ENCODE assay signal across 1 cellular context in the genomic region with DNA sequence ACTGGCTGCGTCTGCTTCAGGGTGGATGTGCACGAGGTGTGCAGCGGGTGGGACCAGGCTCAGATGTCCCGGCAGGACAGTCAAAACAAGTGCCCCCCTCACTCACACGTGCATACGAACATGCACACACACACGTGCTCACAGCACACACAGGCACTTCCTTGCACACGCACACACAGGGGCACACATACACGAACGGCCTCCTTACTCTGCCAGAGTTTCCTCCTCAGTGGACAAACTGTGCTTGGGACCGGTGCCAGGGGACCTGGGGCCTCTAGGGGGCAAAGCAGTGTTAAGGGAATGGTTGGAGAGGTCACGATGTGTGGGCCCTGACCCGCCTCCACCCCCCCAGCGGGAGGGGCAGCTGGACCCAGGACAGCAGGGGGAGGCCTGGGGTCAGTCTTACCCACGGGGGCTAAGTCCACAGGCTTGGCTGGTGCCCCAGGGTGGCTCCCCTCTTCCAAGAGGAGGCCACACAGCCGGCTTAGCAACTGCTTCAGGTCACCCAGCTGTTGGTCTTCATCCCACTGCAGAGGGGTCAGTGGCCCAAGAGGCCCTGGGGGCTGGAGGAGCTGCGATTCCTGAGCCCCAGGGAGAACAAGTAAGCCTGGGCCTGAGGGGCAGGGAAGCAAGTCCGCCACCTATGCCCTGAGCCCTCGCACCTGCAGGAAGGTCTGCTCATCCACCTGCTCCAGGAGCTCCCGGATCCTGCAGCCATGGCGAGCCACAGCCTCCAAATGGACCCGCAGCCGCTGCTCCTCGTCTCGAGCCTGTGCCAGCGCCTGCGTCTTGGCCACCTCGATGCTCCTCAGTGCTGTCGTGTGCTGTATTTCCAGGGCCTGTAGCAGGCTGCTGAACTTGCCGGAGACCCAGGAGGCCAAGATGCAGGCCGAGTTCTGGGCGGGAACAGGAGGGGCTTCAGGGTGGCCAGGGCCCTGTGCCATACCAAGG.
TF ChIP-seq lines count a peak whose summit lies in the region.

No MANE protein-coding gene starts in this region.

TF ChIP-seq in HepG2, 621 proteins besides CTCF, POLR2A, EP300 and RAD21 (continued from another document and continues in another):
- TF ChIP-seq, protein P1, sequence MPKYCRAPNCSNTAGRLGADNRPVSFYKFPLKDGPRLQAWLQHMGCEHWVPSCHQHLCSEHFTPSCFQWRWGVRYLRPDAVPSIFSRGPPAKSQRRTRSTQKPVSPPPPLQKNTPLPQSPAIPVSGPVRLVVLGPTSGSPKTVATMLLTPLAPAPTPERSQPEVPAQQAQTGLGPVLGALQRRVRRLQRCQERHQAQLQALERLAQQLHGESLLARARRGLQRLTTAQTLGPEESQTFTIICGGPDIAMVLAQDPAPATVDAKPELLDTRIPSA (CRISPR knock-in tag; IDR thresholded peaks at IDR 0.05; ENCODE audit: borderline replicate concordance): no peak
- TF ChIP-seq ELF3 (CRISPR knock-in tag; IDR thresholded peaks at IDR 0.05): peak; percentile 44; the same call in 1 of the 2 replicates
- TF ChIP-seq ZNF761 (CRISPR knock-in tag; conservative IDR thresholded peaks at IDR 0.05): peak; percentile 50; the same call in 1 of the 2 replicates
- TF ChIP-seq GATAD2A (CRISPR knock-in tag; IDR thresholded peaks at IDR 0.05): peak; percentile 84
- peak; percentile 90 for TF ChIP-seq HNF4G (IDR thresholded peaks at IDR 0.05; ENCODE audit: borderline replicate concordance, low read depth, low read length)
- peak; percentile 80 for TF ChIP-seq HNF4G (CRISPR knock-in tag; IDR thresholded peaks at IDR 0.05; ENCODE audit: borderline replicate concordance, low read depth)
- TF ChIP-seq, protein P2, sequence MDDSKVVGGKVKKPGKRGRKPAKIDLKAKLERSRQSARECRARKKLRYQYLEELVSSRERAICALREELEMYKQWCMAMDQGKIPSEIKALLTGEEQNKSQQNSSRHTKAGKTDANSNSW (CRISPR knock-in tag; IDR thresholded peaks at IDR 0.05; ENCODE audit: borderline replicate concordance): no peak
- no peak for TF ChIP-seq SMYD3 (CRISPR knock-in tag; IDR thresholded peaks at IDR 0.05)
- TF ChIP-seq NFIB (CRISPR knock-in tag; IDR thresholded peaks at IDR 0.05; ENCODE audit: borderline replicate concordance): peak; percentile 80
- no peak for TF ChIP-seq TCF7L2 (IDR thresholded peaks at IDR 0.05; ENCODE audit: low read depth, low read length)
- peak; percentile 75; the same call in 1 of the 2 replicates for TF ChIP-seq ZNF335 (CRISPR knock-in tag; IDR thresholded peaks at IDR 0.05)
- TF ChIP-seq GTF3A (CRISPR knock-in tag; conservative IDR thresholded peaks at IDR 0.05): no peak
- peak; percentile 27 for TF ChIP-seq ETV5 (CRISPR knock-in tag; IDR thresholded peaks at IDR 0.05; ENCODE audit: borderline replicate concordance)
- TF ChIP-seq ZNF790 (CRISPR knock-in tag; IDR thresholded peaks at IDR 0.05; ENCODE audit: borderline replicate concordance): 0 out of 2 replicates have a peak, but pooled peaks have one; percentile 41
- TF ChIP-seq, protein P3, sequence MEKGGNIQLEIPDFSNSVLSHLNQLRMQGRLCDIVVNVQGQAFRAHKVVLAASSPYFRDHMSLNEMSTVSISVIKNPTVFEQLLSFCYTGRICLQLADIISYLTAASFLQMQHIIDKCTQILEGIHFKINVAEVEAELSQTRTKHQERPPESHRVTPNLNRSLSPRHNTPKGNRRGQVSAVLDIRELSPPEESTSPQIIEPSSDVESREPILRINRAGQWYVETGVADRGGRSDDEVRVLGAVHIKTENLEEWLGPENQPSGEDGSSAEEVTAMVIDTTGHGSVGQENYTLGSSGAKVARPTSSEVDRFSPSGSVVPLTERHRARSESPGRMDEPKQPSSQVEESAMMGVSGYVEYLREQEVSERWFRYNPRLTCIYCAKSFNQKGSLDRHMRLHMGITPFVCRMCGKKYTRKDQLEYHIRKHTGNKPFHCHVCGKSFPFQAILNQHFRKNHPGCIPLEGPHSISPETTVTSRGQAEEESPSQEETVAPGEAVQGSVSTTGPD (CRISPR knock-in tag; IDR thresholded peaks at IDR 0.05): no peak
- TF ChIP-seq, protein P4, sequence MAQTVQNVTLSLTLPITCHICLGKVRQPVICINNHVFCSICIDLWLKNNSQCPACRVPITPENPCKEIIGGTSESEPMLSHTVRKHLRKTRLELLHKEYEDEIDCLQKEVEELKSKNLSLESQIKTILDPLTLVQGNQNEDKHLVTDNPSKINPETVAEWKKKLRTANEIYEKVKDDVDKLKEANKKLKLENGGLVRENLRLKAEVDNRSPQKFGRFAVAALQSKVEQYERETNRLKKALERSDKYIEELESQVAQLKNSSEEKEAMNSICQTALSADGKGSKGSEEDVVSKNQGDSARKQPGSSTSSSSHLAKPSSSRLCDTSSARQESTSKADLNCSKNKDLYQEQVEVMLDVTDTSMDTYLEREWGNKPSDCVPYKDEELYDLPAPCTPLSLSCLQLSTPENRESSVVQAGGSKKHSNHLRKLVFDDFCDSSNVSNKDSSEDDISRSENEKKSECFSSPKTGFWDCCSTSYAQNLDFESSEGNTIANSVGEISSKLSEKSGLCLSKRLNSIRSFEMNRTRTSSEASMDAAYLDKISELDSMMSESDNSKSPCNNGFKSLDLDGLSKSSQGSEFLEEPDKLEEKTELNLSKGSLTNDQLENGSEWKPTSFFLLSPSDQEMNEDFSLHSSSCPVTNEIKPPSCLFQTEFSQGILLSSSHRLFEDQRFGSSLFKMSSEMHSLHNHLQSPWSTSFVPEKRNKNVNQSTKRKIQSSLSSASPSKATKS (CRISPR knock-in tag; IDR thresholded peaks at IDR 0.05): no peak
- no peak for TF ChIP-seq ZKSCAN5 (CRISPR knock-in tag; IDR thresholded peaks at IDR 0.05)
- TF ChIP-seq, protein P5, sequence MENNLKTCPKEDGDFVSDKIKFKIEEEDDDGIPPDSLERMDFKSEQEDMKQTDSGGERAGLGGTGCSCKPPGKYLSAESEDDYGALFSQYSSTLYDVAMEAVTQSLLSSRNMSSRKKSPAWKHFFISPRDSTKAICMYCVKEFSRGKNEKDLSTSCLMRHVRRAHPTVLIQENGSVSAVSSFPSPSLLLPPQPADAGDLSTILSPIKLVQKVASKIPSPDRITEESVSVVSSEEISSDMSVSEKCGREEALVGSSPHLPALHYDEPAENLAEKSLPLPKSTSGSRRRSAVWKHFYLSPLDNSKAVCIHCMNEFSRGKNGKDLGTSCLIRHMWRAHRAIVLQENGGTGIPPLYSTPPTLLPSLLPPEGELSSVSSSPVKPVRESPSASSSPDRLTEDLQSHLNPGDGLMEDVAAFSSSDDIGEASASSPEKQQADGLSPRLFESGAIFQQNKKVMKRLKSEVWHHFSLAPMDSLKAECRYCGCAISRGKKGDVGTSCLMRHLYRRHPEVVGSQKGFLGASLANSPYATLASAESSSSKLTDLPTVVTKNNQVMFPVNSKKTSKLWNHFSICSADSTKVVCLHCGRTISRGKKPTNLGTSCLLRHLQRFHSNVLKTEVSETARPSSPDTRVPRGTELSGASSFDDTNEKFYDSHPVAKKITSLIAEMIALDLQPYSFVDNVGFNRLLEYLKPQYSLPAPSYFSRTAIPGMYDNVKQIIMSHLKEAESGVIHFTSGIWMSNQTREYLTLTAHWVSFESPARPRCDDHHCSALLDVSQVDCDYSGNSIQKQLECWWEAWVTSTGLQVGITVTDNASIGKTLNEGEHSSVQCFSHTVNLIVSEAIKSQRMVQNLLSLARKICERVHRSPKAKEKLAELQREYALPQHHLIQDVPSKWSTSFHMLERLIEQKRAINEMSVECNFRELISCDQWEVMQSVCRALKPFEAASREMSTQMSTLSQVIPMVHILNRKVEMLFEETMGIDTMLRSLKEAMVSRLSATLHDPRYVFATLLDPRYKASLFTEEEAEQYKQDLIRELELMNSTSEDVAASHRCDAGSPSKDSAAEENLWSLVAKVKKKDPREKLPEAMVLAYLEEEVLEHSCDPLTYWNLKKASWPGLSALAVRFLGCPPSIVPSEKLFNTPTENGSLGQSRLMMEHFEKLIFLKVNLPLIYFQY (CRISPR knock-in tag; IDR thresholded peaks at IDR 0.05; ENCODE audit: borderline replicate concordance): peak; percentile 83
- no peak for TF ChIP-seq ZBTB1 (CRISPR knock-in tag; IDR thresholded peaks at IDR 0.05; ENCODE audit: borderline replicate concordance)
- TF ChIP-seq BORCS8-MEF2B (CRISPR knock-in tag; IDR thresholded peaks at IDR 0.05): peak; percentile 6
- TF ChIP-seq JUND (CRISPR knock-in tag; IDR thresholded peaks at IDR 0.05): no peak
- peak; percentile 96 for TF ChIP-seq SAFB2 (CRISPR knock-in tag; IDR thresholded peaks at IDR 0.05; ENCODE audit: borderline replicate concordance, low read depth)
- peak; percentile 80 for TF ChIP-seq MIER2 (CRISPR knock-in tag; IDR thresholded peaks at IDR 0.05)
- TF ChIP-seq, protein P6, sequence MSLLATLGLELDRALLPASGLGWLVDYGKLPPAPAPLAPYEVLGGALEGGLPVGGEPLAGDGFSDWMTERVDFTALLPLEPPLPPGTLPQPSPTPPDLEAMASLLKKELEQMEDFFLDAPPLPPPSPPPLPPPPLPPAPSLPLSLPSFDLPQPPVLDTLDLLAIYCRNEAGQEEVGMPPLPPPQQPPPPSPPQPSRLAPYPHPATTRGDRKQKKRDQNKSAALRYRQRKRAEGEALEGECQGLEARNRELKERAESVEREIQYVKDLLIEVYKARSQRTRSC (CRISPR knock-in tag; IDR thresholded peaks at IDR 0.05; ENCODE audit: low read depth): no peak
- TF ChIP-seq, protein P7, sequence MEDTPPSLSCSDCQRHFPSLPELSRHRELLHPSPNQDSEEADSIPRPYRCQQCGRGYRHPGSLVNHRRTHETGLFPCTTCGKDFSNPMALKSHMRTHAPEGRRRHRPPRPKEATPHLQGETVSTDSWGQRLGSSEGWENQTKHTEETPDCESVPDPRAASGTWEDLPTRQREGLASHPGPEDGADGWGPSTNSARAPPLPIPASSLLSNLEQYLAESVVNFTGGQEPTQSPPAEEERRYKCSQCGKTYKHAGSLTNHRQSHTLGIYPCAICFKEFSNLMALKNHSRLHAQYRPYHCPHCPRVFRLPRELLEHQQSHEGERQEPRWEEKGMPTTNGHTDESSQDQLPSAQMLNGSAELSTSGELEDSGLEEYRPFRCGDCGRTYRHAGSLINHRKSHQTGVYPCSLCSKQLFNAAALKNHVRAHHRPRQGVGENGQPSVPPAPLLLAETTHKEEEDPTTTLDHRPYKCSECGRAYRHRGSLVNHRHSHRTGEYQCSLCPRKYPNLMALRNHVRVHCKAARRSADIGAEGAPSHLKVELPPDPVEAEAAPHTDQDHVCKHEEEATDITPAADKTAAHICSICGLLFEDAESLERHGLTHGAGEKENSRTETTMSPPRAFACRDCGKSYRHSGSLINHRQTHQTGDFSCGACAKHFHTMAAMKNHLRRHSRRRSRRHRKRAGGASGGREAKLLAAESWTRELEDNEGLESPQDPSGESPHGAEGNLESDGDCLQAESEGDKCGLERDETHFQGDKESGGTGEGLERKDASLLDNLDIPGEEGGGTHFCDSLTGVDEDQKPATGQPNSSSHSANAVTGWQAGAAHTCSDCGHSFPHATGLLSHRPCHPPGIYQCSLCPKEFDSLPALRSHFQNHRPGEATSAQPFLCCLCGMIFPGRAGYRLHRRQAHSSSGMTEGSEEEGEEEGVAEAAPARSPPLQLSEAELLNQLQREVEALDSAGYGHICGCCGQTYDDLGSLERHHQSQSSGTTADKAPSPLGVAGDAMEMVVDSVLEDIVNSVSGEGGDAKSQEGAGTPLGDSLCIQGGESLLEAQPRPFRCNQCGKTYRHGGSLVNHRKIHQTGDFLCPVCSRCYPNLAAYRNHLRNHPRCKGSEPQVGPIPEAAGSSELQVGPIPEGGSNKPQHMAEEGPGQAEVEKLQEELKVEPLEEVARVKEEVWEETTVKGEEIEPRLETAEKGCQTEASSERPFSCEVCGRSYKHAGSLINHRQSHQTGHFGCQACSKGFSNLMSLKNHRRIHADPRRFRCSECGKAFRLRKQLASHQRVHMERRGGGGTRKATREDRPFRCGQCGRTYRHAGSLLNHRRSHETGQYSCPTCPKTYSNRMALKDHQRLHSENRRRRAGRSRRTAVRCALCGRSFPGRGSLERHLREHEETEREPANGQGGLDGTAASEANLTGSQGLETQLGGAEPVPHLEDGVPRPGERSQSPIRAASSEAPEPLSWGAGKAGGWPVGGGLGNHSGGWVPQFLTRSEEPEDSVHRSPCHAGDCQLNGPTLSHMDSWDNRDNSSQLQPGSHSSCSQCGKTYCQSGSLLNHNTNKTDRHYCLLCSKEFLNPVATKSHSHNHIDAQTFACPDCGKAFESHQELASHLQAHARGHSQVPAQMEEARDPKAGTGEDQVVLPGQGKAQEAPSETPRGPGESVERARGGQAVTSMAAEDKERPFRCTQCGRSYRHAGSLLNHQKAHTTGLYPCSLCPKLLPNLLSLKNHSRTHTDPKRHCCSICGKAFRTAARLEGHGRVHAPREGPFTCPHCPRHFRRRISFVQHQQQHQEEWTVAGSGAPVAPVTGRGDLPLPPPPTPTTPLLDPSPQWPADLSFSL (CRISPR knock-in tag; IDR thresholded peaks at IDR 0.05): no peak
- no peak; the same call in 1 of the 2 replicates for TF ChIP-seq ONECUT2 (CRISPR knock-in tag; IDR thresholded peaks at IDR 0.05)
- peak; percentile 61 for TF ChIP-seq ZNF12 (CRISPR knock-in tag; IDR thresholded peaks at IDR 0.05)
- no peak; the same call in 1 of the 2 replicates for TF ChIP-seq ZNF263 (CRISPR knock-in tag; IDR thresholded peaks at IDR 0.05)
- TF ChIP-seq KLF16 (CRISPR knock-in tag; IDR thresholded peaks at IDR 0.05): peak in 1 of 2 experiments; percentile 82; a peak in 2 of 4 replicates
- no peak for TF ChIP-seq RORA (CRISPR knock-in tag; IDR thresholded peaks at IDR 0.05)
- 0 out of 2 replicates have a peak, but pooled peaks have one; percentile 42 for TF ChIP-seq ZNF337 (CRISPR knock-in tag; IDR thresholded peaks at IDR 0.05; ENCODE audit: borderline replicate concordance, low read depth)
- no peak; the same call in 1 of the 2 replicates for TF ChIP-seq KLF13 (CRISPR knock-in tag; IDR thresholded peaks at IDR 0.05)
- TF ChIP-seq KDM4B (CRISPR knock-in tag; IDR thresholded peaks at IDR 0.05): peak; percentile 77; the same call in 1 of the 2 replicates
- TF ChIP-seq, protein P8, sequence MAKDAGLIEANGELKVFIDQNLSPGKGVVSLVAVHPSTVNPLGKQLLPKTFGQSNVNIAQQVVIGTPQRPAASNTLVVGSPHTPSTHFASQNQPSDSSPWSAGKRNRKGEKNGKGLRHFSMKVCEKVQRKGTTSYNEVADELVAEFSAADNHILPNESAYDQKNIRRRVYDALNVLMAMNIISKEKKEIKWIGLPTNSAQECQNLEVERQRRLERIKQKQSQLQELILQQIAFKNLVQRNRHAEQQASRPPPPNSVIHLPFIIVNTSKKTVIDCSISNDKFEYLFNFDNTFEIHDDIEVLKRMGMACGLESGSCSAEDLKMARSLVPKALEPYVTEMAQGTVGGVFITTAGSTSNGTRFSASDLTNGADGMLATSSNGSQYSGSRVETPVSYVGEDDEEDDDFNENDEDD (CRISPR knock-in tag; IDR thresholded peaks at IDR 0.05; ENCODE audit: borderline replicate concordance): 0 out of 2 replicates have a peak, but pooled peaks have one; percentile 21
- TF ChIP-seq PAWR (CRISPR knock-in tag; IDR thresholded peaks at IDR 0.05; ENCODE audit: borderline replicate concordance): 0 out of 2 replicates have a peak, but pooled peaks have one; percentile 4
- TF ChIP-seq TCF12 (IDR thresholded peaks at IDR 0.05): no peak
- TF ChIP-seq TCF12 (CRISPR knock-in tag; IDR thresholded peaks at IDR 0.05): peak; percentile 15; the same call in 1 of the 2 replicates
- TF ChIP-seq, protein P9, sequence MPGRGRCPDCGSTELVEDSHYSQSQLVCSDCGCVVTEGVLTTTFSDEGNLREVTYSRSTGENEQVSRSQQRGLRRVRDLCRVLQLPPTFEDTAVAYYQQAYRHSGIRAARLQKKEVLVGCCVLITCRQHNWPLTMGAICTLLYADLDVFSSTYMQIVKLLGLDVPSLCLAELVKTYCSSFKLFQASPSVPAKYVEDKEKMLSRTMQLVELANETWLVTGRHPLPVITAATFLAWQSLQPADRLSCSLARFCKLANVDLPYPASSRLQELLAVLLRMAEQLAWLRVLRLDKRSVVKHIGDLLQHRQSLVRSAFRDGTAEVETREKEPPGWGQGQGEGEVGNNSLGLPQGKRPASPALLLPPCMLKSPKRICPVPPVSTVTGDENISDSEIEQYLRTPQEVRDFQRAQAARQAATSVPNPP (CRISPR knock-in tag; IDR thresholded peaks at IDR 0.05): no peak; the same call in 1 of the 2 replicates
- no peak for TF ChIP-seq NR1H2 (CRISPR knock-in tag; IDR thresholded peaks at IDR 0.05; ENCODE audit: borderline replicate concordance, low read depth)
- TF ChIP-seq ZNF563 (CRISPR knock-in tag; IDR thresholded peaks at IDR 0.05): no peak
